In the genomic region with DNA sequence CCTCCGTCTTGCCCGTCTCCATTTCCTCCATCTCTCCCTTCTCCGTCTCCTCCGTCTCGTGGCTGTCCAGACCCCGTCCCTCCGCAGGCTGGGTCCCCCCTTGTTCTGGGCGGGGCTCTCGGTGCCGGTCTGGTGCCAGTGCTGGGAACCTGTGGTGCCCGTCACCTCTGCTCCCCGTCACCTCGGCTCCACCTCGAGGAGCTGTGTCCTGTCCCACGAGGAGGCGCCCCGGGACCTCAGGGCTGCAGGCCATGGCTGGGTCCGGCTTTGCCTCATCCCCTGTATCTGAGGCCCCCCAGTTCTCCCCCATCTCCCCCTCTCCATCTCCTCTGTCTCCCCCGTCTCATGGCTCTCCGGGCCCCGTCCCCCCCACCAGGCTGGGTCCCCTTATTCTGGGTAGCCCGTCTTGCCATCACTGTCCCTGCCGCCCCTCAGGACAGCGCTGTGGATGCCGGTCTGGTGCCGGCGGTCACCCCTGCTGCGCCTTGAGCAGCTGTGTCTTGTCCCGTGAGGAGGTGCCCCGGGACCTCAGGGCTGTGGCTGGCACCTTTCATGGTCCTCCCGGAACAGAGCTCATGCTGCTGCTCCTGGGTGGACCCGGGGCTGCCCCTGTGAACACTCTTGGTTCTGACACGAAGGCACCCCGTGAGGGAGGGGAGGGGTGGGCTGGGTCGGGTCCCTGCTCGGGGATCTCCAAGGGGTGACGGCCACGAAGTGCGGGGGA, we compare ENCODE assay signal across 9 cellular contexts. TPM values are rescaled to one million over a fixed set of nuclear protein-coding genes. Genes with fewer than 3 reads are reported as not detected.
DNase-seq lines count a peak whose midpoint lies in the region; ATAC-seq and TF ChIP-seq lines count a peak whose summit lies in the region.
"Had no signal": no experiment of that assay in that cellular context is flagged by ENCODE, and none has a peak within 500 bp of the region (broad histone marks: within the 10 kb centered on the region; RNA-seq: fewer than 3 reads in every experiment).

No MANE protein-coding gene starts in this region.

- no peak overlapping the region for H3K27ac Mint-ChIP-seq in mesothelial cell of epicardium

- no peaks in the 10 kb centered on the region for H3K27me3 ChIP-seq in right atrium auricular region
- no peaks in the 10 kb centered on the region for H3K27me3 ChIP-seq in thoracic aorta (replicated peaks; ENCODE audit: insufficient read depth)

- H3K27me3 Mint-ChIP-seq in mesothelial cell of epicardium (ENCODE audit: low read depth) = no peaks in the 10 kb centered on the region

- H3K4me3 ChIP-seq in right atrium auricular region = no peak overlapping the region
- peak overlapping the region; percentile 52 for H3K4me3 ChIP-seq in coronary artery
- H3K4me3 ChIP-seq in thoracic aorta = peak overlapping the region; percentile 41

- peak; percentile 69 for DNase-seq in Right ventricle myocardium inferior (ENCODE audit: missing footprints)
- DNase-seq in right atrium auricular region (ENCODE audit: low spot score) = no peak
- no peak for DNase-seq in coronary artery (ENCODE audit: low spot score)
- peak in 1 of 2 experiments; percentile 13 for DNase-seq in mesothelial cell of epicardium (ENCODE audit: low spot score in 2 of 2, unreplicated experiment in 2 of 2)
- no peak for DNase-seq in thoracic aorta (ENCODE audit: low spot score)
- DNase-seq in NCI-H2107 (lab: John Stamatoyannopoulos, UW) = no peak
- no peak for DNase-seq in midbrain (lab: John Stamatoyannopoulos, UW)
- DNase-seq: Peyer's patch had no signal

- ATAC-seq in Right ventricle myocardium inferior = peak; percentile 26
- ATAC-seq in thoracic aorta (ENCODE audit: insufficient number of reproducible peaks, low FRiP score, low read depth) = no peak
- ATAC-seq in HG03280 (IDR thresholded peaks at IDR 0.05; ENCODE audit: unreplicated experiment) = no peak

- peaks cover 19% of the 10 kb centered on the region for H3K36me3 Mint-ChIP-seq in mesothelial cell of epicardium

- H3K4me1 ChIP-seq in right atrium auricular region = peaks cover 0 to 14% of the 10 kb centered on the region in 2 donors
- H3K4me1 ChIP-seq in thoracic aorta (ENCODE audit: control insufficient read depth in 1 of 2, low read depth in 2 of 2) = peaks cover 4 to 11% of the 10 kb centered on the region in 2 donors

- H3K9me3 ChIP-seq in right atrium auricular region (no peaks in the 10 kb centered on the region), thoracic aorta (no peaks in the 10 kb centered on the region)
- H3K9me3 ChIP-seq: Peyer's patch had no signal

- H3K36me3 ChIP-seq in right atrium auricular region (peaks cover 10% of the 10 kb centered on the region), thoracic aorta (no peaks in the 10 kb centered on the region)

- H3K4me3 Mint-ChIP-seq in mesothelial cell of epicardium = peak overlapping the region; percentile 15

- peaks cover 6% of the 10 kb centered on the region for H3K9me3 Mint-ChIP-seq in mesothelial cell of epicardium

- TF ChIP-seq CTCF in right atrium auricular region (IDR thresholded peaks at IDR 0.05) = no peak
- no peak for TF ChIP-seq CTCF in coronary artery (IDR thresholded peaks at IDR 0.05)
- no peak for TF ChIP-seq CTCF in mesothelial cell of epicardium (IDR thresholded peaks at IDR 0.05; ENCODE audit: unreplicated experiment)
- TF ChIP-seq CTCF in thoracic aorta (IDR thresholded peaks at IDR 0.05) = no peak

- no peaks in the 10 kb centered on the region for H3K4me1 Mint-ChIP-seq in mesothelial cell of epicardium

- intact Hi-C loops in Right ventricle myocardium inferior (cut with DNase I) = no loop called here

- H3K27ac ChIP-seq in right atrium auricular region (peak overlapping the region in 1 of 2 donors; percentile 31), coronary artery (no peak overlapping the region), thoracic aorta (no peak overlapping the region)
- H3K27ac ChIP-seq: Peyer's patch had no signal

RNA-seq across cellular contexts. Expression of a gene that starts 13.3 kb away (rescaled TPM):
- 51.4 TPM for total RNA-seq in Right ventricle myocardium inferior
- 10 to 100 TPM; 44.6 to 52.1 TPM for total RNA-seq in right atrium auricular region
- 65.6 to 67.1 TPM (median 66.7 TPM) in 3 replicates for total RNA-seq in mesothelial cell of epicardium
- total RNA-seq in thoracic aorta = 10 to 100 TPM; 32.6 to 33.5 TPM

RNA-seq across cellular contexts. Expression of a gene that starts 50.8 kb away (rescaled TPM):
- 6.1 TPM for total RNA-seq in Right ventricle myocardium inferior
- total RNA-seq in right atrium auricular region = 1 to 10 TPM; 2.2 to 3.0 TPM
- total RNA-seq in mesothelial cell of epicardium = 34.6 to 37.4 TPM (median 35.0 TPM) in 3 replicates
- 10 to 100 TPM; 14.5 to 29.0 TPM for total RNA-seq in thoracic aorta

RNA-seq across cellular contexts. Expression of a gene that starts 54.8 kb away (rescaled TPM):
- 164 TPM for total RNA-seq in Right ventricle myocardium inferior
- total RNA-seq in right atrium auricular region = 10 to 100 TPM; 58.6 to 70.1 TPM
- 63.0 to 65.5 TPM (median 65.2 TPM) in 3 replicates for total RNA-seq in mesothelial cell of epicardium
- total RNA-seq in thoracic aorta = 10 to 100 TPM in 1 of 2 donors, 1 to 10 TPM in 1; 6.8 to 14.5 TPM

Comparison
In these comparisons a context has a peak if more than half of its experiments do, and no peak if none do; other contexts are left out.
1. H3K4me3 ChIP-seq: peak in coronary artery (single experiment) and thoracic aorta (single experiment); none in right atrium auricular region (0 of 2).